In genomic region chr5:1668141-1668721, GRCh38 we compare ENCODE assay signal across 11 cellular contexts.
DNase-seq lines count a peak whose midpoint lies in the region; ATAC-seq and TF ChIP-seq lines count a peak whose summit lies in the region.
"Had no signal": no experiment of that assay in that cellular context is flagged by ENCODE, and none has a peak within 500 bp of the region (broad histone marks: within the 10 kb centered on the region; RNA-seq: fewer than 3 reads in every experiment).

No MANE protein-coding gene starts in this region.

- H3K36me3 ChIP-seq in Panc1 (ENCODE audit: control insufficient read depth, insufficient read depth, low read length) (peaks cover 3% of the 10 kb centered on the region; the same call in 1 of the 2 replicates), hepatocyte (replicated peaks; ENCODE audit: insufficient read depth, low read depth) (no peaks in the 10 kb centered on the region), smooth muscle cell (ENCODE audit: low read depth) (no peaks in the 10 kb centered on the region)
- H3K36me3 ChIP-seq: gastroesophageal sphincter had no signal

- H3K4me3 ChIP-seq in Panc1 (ENCODE audit: low read depth in 2 of 2, low read length in 2 of 2) (no peak overlapping the region), hepatocyte (no peak overlapping the region), smooth muscle cell (no peak overlapping the region)

- H3K4me2 ChIP-seq in hepatocyte (peak overlapping the region; percentile 87), smooth muscle cell (peak overlapping the region; percentile 81)

- DNase-seq in activated naive CD4-positive, alpha-beta T cell (lab: John Stamatoyannopoulos, UW) = no peak
- DNase-seq in Panc1 (ENCODE audit: low read depth, low spot score) (no peak), hepatocyte (ENCODE audit: low spot score) (peak; percentile 64), smooth muscle cell (lab: John Stamatoyannopoulos, UW; ENCODE audit: unreplicated experiment) (no peak), NCI-H1048 (lab: John Stamatoyannopoulos, UW) (no peak), NCI-H82 treated with DMSO at 0.1 percent for 48 hours (lab: John Stamatoyannopoulos, UW; ENCODE audit: unreplicated experiment) (no peak)
- DNase-seq: NCI-H1694, T-helper 9 cell had no signal

- H3K9me3 ChIP-seq in Panc1 (ENCODE audit: control insufficient read depth, insufficient read depth, low read depth, low read length) (no peaks in the 10 kb centered on the region), hepatocyte (ENCODE audit: low read depth) (no peaks in the 10 kb centered on the region), smooth muscle cell (replicated peaks; ENCODE audit: low read depth) (no peaks in the 10 kb centered on the region)

- H3K9me2 ChIP-seq in hepatocyte (replicated peaks; ENCODE audit: insufficient read depth) = no peaks in the 10 kb centered on the region

- H3K27ac ChIP-seq in Panc1 (ENCODE audit: low read length) (no peak overlapping the region), hepatocyte (no peak overlapping the region), smooth muscle cell (ENCODE audit: low read depth) (no peak overlapping the region)
- H3K27ac ChIP-seq: gastroesophageal sphincter had no signal

- BruUV-seq in Panc1 (replicated peaks; lab: Mats Ljungman, UMichigan) = no TSS peak

- peak overlapping the region; percentile 7 for H3K4me3 Mint-ChIP-seq in activated naive CD4-positive, alpha-beta T cell treated with anti-CD3 and anti-CD28 coated beads, Interleukin-2, amount 50 U/mL, for 24 hours

- no peak overlapping the region for H3K27ac Mint-ChIP-seq in activated naive CD4-positive, alpha-beta T cell treated with anti-CD3 and anti-CD28 coated beads, Interleukin-2, amount 50 U/mL, for 24 hours

- H3K4me1 ChIP-seq in Panc1 (ENCODE audit: control insufficient read depth, insufficient read depth, low read length) (peaks cover 4% of the 10 kb centered on the region), hepatocyte (ENCODE audit: insufficient read depth) (peaks cover 5% of the 10 kb centered on the region), smooth muscle cell (ENCODE audit: low read depth) (peaks cover 6% of the 10 kb centered on the region)

- CTCF ChIA-PET in Panc1 (lab: Charles Lee) = interaction anchor here (0.6 to 0.7 kb wide), 2 partner anchors 23 to 164 kb away, joined by 6 to 10 read pairs; no protein-coding TSS in a partner anchor

- H3K9me3 Mint-ChIP-seq in activated naive CD4-positive, alpha-beta T cell treated with anti-CD3 and anti-CD28 coated beads, Interleukin-2, amount 50 U/mL, for 24 hours = no peaks in the 10 kb centered on the region

- H3K9ac ChIP-seq in smooth muscle cell (ENCODE audit: low read depth) = no peak overlapping the region

- in situ Hi-C loops in Panc1 (cut with HindIII; ENCODE audit: low pct_unique_long_range_greater_than_20kb, low sequenced_read_pairs) = no loop called here

- no peaks in the 10 kb centered on the region for H4K20me1 ChIP-seq in hepatocyte (ENCODE audit: insufficient read depth, poor library complexity, severe bottlenecking)
- H4K20me1 ChIP-seq in smooth muscle cell (ENCODE audit: low read depth) = no peaks in the 10 kb centered on the region

- H2AFZ ChIP-seq in hepatocyte = no peak overlapping the region
- H2AFZ ChIP-seq in smooth muscle cell (ENCODE audit: low read depth) = no peak overlapping the region

- WGBS in hepatocyte (ENCODE audit: low lambda C conversion rate, missing lambda C conversion rate) = 33% methylated on average over 19 of the region's 23 CpGs
- 25% methylated on average over 20 of the region's 23 CpGs for WGBS in smooth muscle cell (ENCODE audit: low lambda C conversion rate)

- POLR2A ChIA-PET in Panc1 (lab: Charles Lee) = no interaction called here

- intact Hi-C loops in Panc1 (cut with micrococcal nuclease; ENCODE audit: unreplicated experiment) = no loop called here

- ATAC-seq in Panc1 = peak; percentile 56
- no peak for ATAC-seq in GM19351 (IDR thresholded peaks at IDR 0.05; ENCODE audit: unreplicated experiment)

- peaks cover 30% of the 10 kb centered on the region for H3K4me1 Mint-ChIP-seq in activated naive CD4-positive, alpha-beta T cell treated with anti-CD3 and anti-CD28 coated beads, Interleukin-2, amount 50 U/mL, for 24 hours

- H3K36me3 Mint-ChIP-seq in activated naive CD4-positive, alpha-beta T cell treated with anti-CD3 and anti-CD28 coated beads, Interleukin-2, amount 50 U/mL, for 24 hours = no peaks in the 10 kb centered on the region

- TF ChIP-seq CTCF in Panc1 (IDR thresholded peaks at IDR 0.05) = no peak
- no peak for TF ChIP-seq CTCF in hepatocyte (IDR thresholded peaks at IDR 0.05; ENCODE audit: poor library complexity)
- no peak for TF ChIP-seq CTCF in smooth muscle cell (IDR thresholded peaks at IDR 0.05; ENCODE audit: borderline replicate concordance, insufficient read depth, poor library complexity, severe bottlenecking)

- H3K27me3 ChIP-seq in Panc1 (ENCODE audit: control insufficient read depth, insufficient read depth, low read length) (peaks cover 9% of the 10 kb centered on the region; the same call in 1 of the 2 replicates), hepatocyte (peaks cover 32% of the 10 kb centered on the region), smooth muscle cell (ENCODE audit: low read depth) (peaks cover 29% of the 10 kb centered on the region)

- H3K27me3 Mint-ChIP-seq in activated naive CD4-positive, alpha-beta T cell treated with anti-CD3 and anti-CD28 coated beads, Interleukin-2, amount 50 U/mL, for 24 hours = peaks cover 32% of the 10 kb centered on the region

- H3K79me2 ChIP-seq in hepatocyte (no peaks in the 10 kb centered on the region), smooth muscle cell (ENCODE audit: low read depth) (no peaks in the 10 kb centered on the region)

- no peaks in the 10 kb centered on the region for H3F3A ChIP-seq in smooth muscle cell (ENCODE audit: low read depth)
